Comparison of ENCODE assay signal across 19 cellular contexts in the genomic region with DNA sequence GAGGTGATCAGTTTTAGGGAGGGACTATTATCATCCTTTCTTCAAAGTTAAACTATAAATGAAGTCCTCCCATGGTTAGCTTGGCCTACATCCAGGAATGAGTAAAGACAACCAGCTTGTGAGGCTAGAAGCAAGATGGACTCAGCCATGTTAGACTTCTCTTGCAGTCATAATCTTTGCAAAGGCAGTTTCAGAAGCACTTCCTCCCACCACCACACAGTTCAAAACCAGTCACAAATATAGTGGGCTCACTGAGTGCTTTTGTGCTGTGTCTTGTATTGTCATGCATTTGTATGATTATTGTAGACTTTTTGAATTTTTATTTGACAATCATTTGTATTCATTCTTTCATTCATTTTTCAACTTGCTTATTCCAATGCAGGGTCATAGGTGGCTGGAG.
"Had no signal": no experiment of that assay in that cellular context is flagged by ENCODE, and none has a peak within 500 bp of the region (broad histone marks: within the 10 kb centered on the region; RNA-seq: fewer than 3 reads in every experiment).

No MANE protein-coding gene starts in this region.

- ATAC-seq: heart left ventricle, left colon, left ventricle myocardium superior, pancreas, right cardiac atrium had no signal

- H3K27me3 Mint-ChIP-seq: dendritic cell treated with granulocyte-macrophage colony-stimulating factor and Interleukin-4, amounts not matched to agents 40 ng/mL and 50 ng/mL, for 4 days; progenitor cell of endocrine pancreas had no signal

- H3K4me3 ChIP-seq: heart left ventricle, lung, pancreas had no signal

- H3K4me1 ChIP-seq: heart left ventricle, pancreas had no signal

- H3K27ac Mint-ChIP-seq: dendritic cell treated with granulocyte-macrophage colony-stimulating factor and Interleukin-4, amounts not matched to agents 40 ng/mL and 50 ng/mL, for 4 days; nephron; progenitor cell of endocrine pancreas had no signal

- H3K36me3 ChIP-seq: heart left ventricle, pancreas had no signal

- H3K27ac ChIP-seq: heart left ventricle, pancreas had no signal

- H3K27me3 ChIP-seq: heart left ventricle had no signal

- H3K9me3 ChIP-seq: heart left ventricle, pancreas had no signal

- DNase-seq: heart left ventricle; hippocampal formation; left colon; left ventricle myocardium superior; mesendoderm; naive B cell; occipital lobe; pancreas; right cardiac atrium; small intestine; stimulated activated CD4-positive, alpha-beta T cell treated with anti-CD3 and anti-CD28 coated beads, Interleukin-12 subunit alpha, Interleukin-12 subunit beta, amount 100 ng/mL, for 4 hours; stimulated activated naive CD4-positive, alpha-beta T cell treated with Interleukin-2 at 50 U/mL for 16 hours; trophoblast cell had no signal

- FAIRE-seq: frontal cortex, pancreas, small intestine, urothelium cell line had no signal

- H3K4me1 Mint-ChIP-seq: naive B cell, nephron had no signal

- H3K9me3 Mint-ChIP-seq: dendritic cell treated with granulocyte-macrophage colony-stimulating factor and Interleukin-4, amounts not matched to agents 40 ng/mL and 50 ng/mL, for 4 days had no signal

- H3K36me3 Mint-ChIP-seq: naive B cell had no signal

- H3K4me3 Mint-ChIP-seq: dendritic cell treated with granulocyte-macrophage colony-stimulating factor and Interleukin-4, amounts not matched to agents 40 ng/mL and 50 ng/mL, for 4 days; naive B cell; nephron had no signal
